8 cellular contexts compared by ENCODE assay signal in genomic region chr2:171523969-171524401, GRCh38. TPM values are rescaled to one million over a fixed set of nuclear protein-coding genes. Genes with fewer than 3 reads are reported as not detected.
A peak's percentile ranks its signal among the peaks of the same experiment; 100 is the strongest.
DNase-seq lines count a peak whose midpoint lies in the region; ATAC-seq and TF ChIP-seq lines count a peak whose summit lies in the region.

No MANE protein-coding gene starts in this region.

- H3K4me1 ChIP-seq in KMS-11 (ENCODE audit: low read depth, poor library complexity, severe bottlenecking) (no peaks in the 10 kb centered on the region), ectodermal cell (ENCODE audit: control insufficient read depth, insufficient read depth, low read length) (peaks cover 16% of the 10 kb centered on the region)

- H3K4me3 ChIP-seq in KMS-11 (IDR thresholded peaks at IDR 0.05; ENCODE audit: insufficient read depth, low read depth, low read length): no peak overlapping the region
- H3K4me3 ChIP-seq in ectodermal cell (ENCODE audit: insufficient read depth, low read depth, low read length): peak overlapping the region; percentile 81

- TF ChIP-seq CTCF in KMS-11 (conservative IDR thresholded peaks at IDR 0.05; ENCODE audit: low read depth, low read length): no peak

- H3K9me3 ChIP-seq in ectodermal cell (ENCODE audit: control insufficient read depth, low read length): no peaks in the 10 kb centered on the region

- 0 out of 2 replicates have a peak overlapping the region, but pooled peaks have one; percentile 16 for H2AFZ ChIP-seq in KMS-11 (ENCODE audit: low read depth)

- H3K4me1 Mint-ChIP-seq in naive B cell: peaks cover 11 to 14% (median 14%) of the 10 kb centered on the region in 3 donors
- peaks cover 4 to 5% of the 10 kb centered on the region in 2 donors for H3K4me1 Mint-ChIP-seq in effector memory CD8-positive, alpha-beta T cell (ENCODE audit: low read depth in 2 of 2)

- no peak overlapping the region for H3K9ac ChIP-seq in KMS-11

- no peaks in the 10 kb centered on the region for H4K20me1 ChIP-seq in KMS-11 (ENCODE audit: insufficient read depth)

- 27 to 30% methylated on average over 7 of the region's 7 CpGs for WGBS in ectodermal cell, 2 experiments

- H3K36me3 Mint-ChIP-seq in naive B cell: no peaks in the 10 kb centered on the region
- H3K36me3 Mint-ChIP-seq in effector memory CD8-positive, alpha-beta T cell (ENCODE audit: insufficient read depth): peaks cover 3% of the 10 kb centered on the region

- no peak overlapping the region for H3K27ac ChIP-seq in KMS-11
- H3K27ac ChIP-seq in ectodermal cell (ENCODE audit: insufficient read depth, low read depth, low read length, poor library complexity, severe bottlenecking): no peak overlapping the region

- H3K9me3 Mint-ChIP-seq in naive B cell: no peaks in the 10 kb centered on the region
- H3K9me3 Mint-ChIP-seq in effector memory CD8-positive, alpha-beta T cell: no peaks in the 10 kb centered on the region

- H3K36me3 ChIP-seq in KMS-11 (ENCODE audit: insufficient read depth) (no peaks in the 10 kb centered on the region), ectodermal cell (ENCODE audit: control insufficient read depth, insufficient read depth, low read length) (no peaks in the 10 kb centered on the region)

- H3K4me2 ChIP-seq in KMS-11: no peak overlapping the region

- H3K27ac Mint-ChIP-seq in naive B cell: no peak overlapping the region
- no peak overlapping the region for H3K27ac Mint-ChIP-seq in effector memory CD8-positive, alpha-beta T cell

- H3K27me3 ChIP-seq in KMS-11 (ENCODE audit: insufficient read depth, low read depth) (no peaks in the 10 kb centered on the region), ectodermal cell (ENCODE audit: control insufficient read depth, insufficient read depth, low read length, poor library complexity, severe bottlenecking) (peaks cover 14% of the 10 kb centered on the region)

- peaks cover 43 to 58% (median 44%) of the 10 kb centered on the region in 3 donors for H3K27me3 Mint-ChIP-seq in naive B cell
- peaks cover 63 to 67% of the 10 kb centered on the region in 2 donors for H3K27me3 Mint-ChIP-seq in effector memory CD8-positive, alpha-beta T cell

- H3K79me2 ChIP-seq in KMS-11 (ENCODE audit: insufficient read depth, low read depth): no peaks in the 10 kb centered on the region

- ATAC-seq in naive B cell (ENCODE audit: low read depth in 2 of 2): no peak
- ATAC-seq in effector memory CD8-positive, alpha-beta T cell (replicated peaks): no peak
- no peak for ATAC-seq in GM19328 (IDR thresholded peaks at IDR 0.05; ENCODE audit: unreplicated experiment)

- DNase-seq in Ammon's horn (ENCODE audit: low spot score) (peak; percentile 22), naive B cell (no peak), SHP77 (lab: John Stamatoyannopoulos, UW) (no peak), HuH-7 (ENCODE audit: low spot score) (no peak)
- DNase-seq in effector memory CD8-positive, alpha-beta T cell: no peak

- H3K4me3 Mint-ChIP-seq in naive B cell: peak overlapping the region; percentile 48 to 81 (median 78)
- H3K4me3 Mint-ChIP-seq in effector memory CD8-positive, alpha-beta T cell: peak overlapping the region in 1 of 2 donors; percentile 80

RNA-seq across cellular contexts. Expression of gene CYBRD1, which starts 1.7 kb away (rescaled TPM):
- polyA plus RNA-seq in ectodermal cell (2013, experiment 1 of 4): 5.4 TPM
- 5.7 TPM for polyA plus RNA-seq in ectodermal cell (2013, experiment 2 of 4)
- polyA plus RNA-seq in ectodermal cell (2013, experiment 3 of 4): 5.4 TPM
- 6.7 TPM for polyA plus RNA-seq in ectodermal cell (2013, experiment 4 of 4)
- polyA plus RNA-seq in naive B cell (ENCODE audit: low read depth in 6 of 6): under 1 TPM in 3 of 6 donors, not detected in 3; 0.06 to 0.50 (median 0.21) TPM
